ENCODE assay signal across 8 cellular contexts in genomic region chr2:64143154-64144056, GRCh38. TPM values are rescaled to one million over a fixed set of nuclear protein-coding genes. Genes with fewer than 3 reads are reported as not detected.
DNase-seq lines count a peak whose midpoint lies in the region; ATAC-seq lines count a peak whose summit lies in the region.

No MANE protein-coding gene starts in this region.

- POLR2A ChIA-PET in T-cell (lab: Charles Lee) = interaction anchor here (0.5 to 2.0 kb wide), 11 partner anchors 8 to 287 kb away, joined by 3 to 13 read pairs (median 4); no protein-coding TSS in a partner anchor

- no peaks in the 10 kb centered on the region for H3K27me3 Mint-ChIP-seq in T-cell
- H3K27me3 Mint-ChIP-seq in central memory CD8-positive, alpha-beta T cell = no peaks in the 10 kb centered on the region

- DNase-seq in ELR (ENCODE audit: low read depth) = peak; percentile 60
- DNase-seq in KBM-7 = peak; percentile 60
- peak in 29 of 34 experiments; percentile 4 to 48 (median 23) for DNase-seq in T-cell
- peak in 1 of 2 donors; percentile 13 for DNase-seq in central memory CD8-positive, alpha-beta T cell (ENCODE audit: low spot score in 2 of 2)
- peak; percentile 53 for DNase-seq in kidney glomerular epithelial cell (lab: John Stamatoyannopoulos, UW)
- peak; percentile 6 for DNase-seq in stimulated activated CD4-positive, alpha-beta T cell treated with anti-CD3 and anti-CD28 coated beads, Interleukin-2, amount 100 ng/mL, for 4 hours (ENCODE audit: low read depth)
- DNase-seq in NK-92 (lab: John Stamatoyannopoulos, UW; ENCODE audit: unreplicated experiment) = no peak

- peak overlapping the region in 2 of 3 donors; percentile 91 to 98 for H3K4me3 Mint-ChIP-seq in T-cell
- peak overlapping the region; percentile 97 for H3K4me3 Mint-ChIP-seq in central memory CD8-positive, alpha-beta T cell

- peaks cover 30 to 39% (median 39%) of the 10 kb centered on the region in 3 donors for H3K4me1 Mint-ChIP-seq in T-cell
- H3K4me1 Mint-ChIP-seq in central memory CD8-positive, alpha-beta T cell = peaks cover 32% of the 10 kb centered on the region

- H3K36me3 Mint-ChIP-seq in T-cell = peaks cover 10% of the 10 kb centered on the region
- H3K36me3 Mint-ChIP-seq in central memory CD8-positive, alpha-beta T cell (ENCODE audit: insufficient read depth) = peaks cover 13% of the 10 kb centered on the region

- H3K27ac Mint-ChIP-seq in T-cell = peak overlapping the region; percentile 93 to 97
- peak overlapping the region; percentile 93 for H3K27ac Mint-ChIP-seq in central memory CD8-positive, alpha-beta T cell (ENCODE audit: low read depth)

- no peaks in the 10 kb centered on the region for H3K9me3 Mint-ChIP-seq in T-cell
- no peaks in the 10 kb centered on the region for H3K9me3 Mint-ChIP-seq in central memory CD8-positive, alpha-beta T cell

- in situ Hi-C loops in KBM-7 (cut with MboI; ENCODE audit: low pct_unique_long_range_greater_than_20kb, low sequenced_read_pairs) = no loop called here

- CTCF ChIA-PET in T-cell (lab: Charles Lee) = interaction anchor here in 1 of 2 donors (0.5 to 1.1 kb wide), 6 partner anchors 15 to 987 kb away, joined by 3 to 5 read pairs (median 3); partner anchors contain the start of gene RAB1A

- peak; percentile 19 for ATAC-seq in GM21717 (IDR thresholded peaks at IDR 0.05; ENCODE audit: unreplicated experiment)
- peak; percentile 15 to 53 (median 50) for ATAC-seq in T-cell (replicated peaks in 1 of 4)
- peak; percentile 22 for ATAC-seq in central memory CD8-positive, alpha-beta T cell (replicated peaks; ENCODE audit: extremely low read depth, poor library complexity, severe bottlenecking)

RNA-seq across cellular contexts. Expression of gene PELI1, which starts 0.8 kb away (rescaled TPM):
- 100 to 1,000 TPM in 2 of 5 donors, 10 to 100 TPM in 3; 41.9 to 195 (median 50.4) TPM for total RNA-seq in T-cell
